8 cellular contexts compared by ENCODE assay signal in genomic region chr6:27547157-27548075, GRCh38.
DNase-seq lines count a peak whose midpoint lies in the region; ATAC-seq and TF ChIP-seq lines count a peak whose summit lies in the region.

No MANE protein-coding gene starts in this region.

- H3K36me3 ChIP-seq in HUES64 (ENCODE audit: insufficient read depth, low read length) (no peaks in the 10 kb centered on the region), hepatocyte (replicated peaks; ENCODE audit: insufficient read depth, low read depth) (no peaks in the 10 kb centered on the region)

- H3K27ac ChIP-seq in HUES64 (ENCODE audit: low read depth, low read length), result no peak overlapping the region
- H3K27ac ChIP-seq in hepatocyte, result no peak overlapping the region

- H3K79me2 ChIP-seq in hepatocyte, result no peaks in the 10 kb centered on the region

- peaks cover 24% of the 10 kb centered on the region for H3K27me3 ChIP-seq in HUES64 (ENCODE audit: insufficient read depth, low read length)
- H3K27me3 ChIP-seq in hepatocyte, result peaks cover 44% of the 10 kb centered on the region

- DNase-seq in ELF-1 (ENCODE audit: low read depth, low spot score) (peak; percentile 82), T1000 (lab: John Stamatoyannopoulos, UW) (peak; percentile 22), hepatocyte (ENCODE audit: low spot score) (peak; percentile 61), hepatic stellate cell (ENCODE audit: low spot score) (no peak), NCI-H2107 treated with DMSO at 0.1 percent for 48 hours (lab: John Stamatoyannopoulos, UW; ENCODE audit: unreplicated experiment) (no peak)

- no peaks in the 10 kb centered on the region for H3K9me2 ChIP-seq in hepatocyte (replicated peaks; ENCODE audit: insufficient read depth)

- peak overlapping the region; percentile 71 for H3K4me2 ChIP-seq in hepatocyte

- no peaks in the 10 kb centered on the region for H3K9me3 ChIP-seq in HUES64 (ENCODE audit: insufficient read depth, low read depth, low read length)
- H3K9me3 ChIP-seq in hepatocyte (ENCODE audit: low read depth), result no peaks in the 10 kb centered on the region

- H3K4me3 ChIP-seq in HUES64 (ENCODE audit: low read length) (peak overlapping the region; percentile 93), hepatocyte (peak overlapping the region; percentile 10)

- TF ChIP-seq CTCF in hepatocyte (IDR thresholded peaks at IDR 0.05; ENCODE audit: poor library complexity), result no peak

- ATAC-seq in HG02884 (IDR thresholded peaks at IDR 0.05; ENCODE audit: unreplicated experiment), result no peak
- ATAC-seq in activated CD4-positive, CD25-positive, alpha-beta regulatory T cell treated with anti-CD3 and anti-CD28 coated beads, Interleukin-2, amount 50 U/mL, for 24 hours, result no peak

- no peaks in the 10 kb centered on the region; the same call in 1 of the 2 replicates for H3K4me1 ChIP-seq in HUES64 (ENCODE audit: insufficient read depth, low read length)
- no peaks in the 10 kb centered on the region for H3K4me1 ChIP-seq in hepatocyte (ENCODE audit: insufficient read depth)

- no peaks in the 10 kb centered on the region for H4K20me1 ChIP-seq in hepatocyte (ENCODE audit: insufficient read depth, poor library complexity, severe bottlenecking)

- H2AFZ ChIP-seq in hepatocyte, result no peak overlapping the region

- WGBS in HUES64, result 9% methylated on average over 23 of the region's 23 CpGs
- 23% methylated on average over 23 of the region's 23 CpGs for WGBS in hepatocyte (ENCODE audit: low lambda C conversion rate, missing lambda C conversion rate)

- peak overlapping the region; percentile 70 for H3K9ac ChIP-seq in HUES64 (ENCODE audit: low read depth, low read length)

Comparison
In these comparisons a context has a peak if more than half of its experiments do, and no peak if none do; other contexts are left out.
1. DNase-seq: peak in ELF-1 (single experiment), T1000 (single experiment) and hepatocyte (single experiment); none in hepatic stellate cell (single experiment) and NCI-H2107 treated with DMSO at 0.1 percent for 48 hours (single experiment).